In the genomic region with DNA sequence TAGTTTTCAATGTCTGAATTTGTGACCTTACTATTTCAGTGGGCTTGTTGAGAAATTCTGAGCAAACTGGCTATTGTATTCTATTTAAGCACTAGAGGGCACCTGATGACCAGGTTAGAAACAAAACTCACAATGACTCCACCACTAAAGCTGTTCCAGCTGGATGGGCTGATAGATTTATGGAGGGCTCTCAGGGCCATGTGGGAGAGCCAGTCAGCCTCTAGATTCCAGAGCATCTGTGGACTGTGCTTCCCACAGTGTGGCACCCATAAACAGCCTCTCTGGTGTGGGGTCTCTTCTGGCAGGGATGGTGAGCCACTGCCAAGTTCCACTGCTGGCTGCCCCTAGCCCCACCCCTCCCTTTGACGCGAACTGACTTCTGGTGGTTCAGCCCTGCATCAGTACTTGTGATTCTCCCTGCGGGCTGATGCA, we compare ENCODE assay signal across 9 cellular contexts. TPM values are rescaled to one million over a fixed set of nuclear protein-coding genes. Genes with fewer than 3 reads are reported as not detected.
DNase-seq lines count a peak whose midpoint lies in the region; ATAC-seq and TF ChIP-seq lines count a peak whose summit lies in the region.
"Had no signal": no experiment of that assay in that cellular context is flagged by ENCODE, and none has a peak within 500 bp of the region (broad histone marks: within the 10 kb centered on the region; RNA-seq: fewer than 3 reads in every experiment).

No MANE protein-coding gene starts in this region.

- H3K27me3 ChIP-seq in HAP-1 (ENCODE audit: low read depth), result no peaks in the 10 kb centered on the region
- H3K27me3 ChIP-seq in spleen (replicated peaks in 1 of 7), result no peaks in the 10 kb centered on the region

- H3K4me1 ChIP-seq in HAP-1 (peaks cover 20% of the 10 kb centered on the region), spleen (no peaks in the 10 kb centered on the region)

- no peaks in the 10 kb centered on the region for H3K9me3 ChIP-seq in HAP-1
- H3K9me3 ChIP-seq in spleen, result peaks cover 0 to 15% (median 5%) of the 10 kb centered on the region in 8 donors

- 54 to 82% (median 69%) methylated on average over 3 of the region's 3 CpGs for WGBS in spleen, 5 donors

- no peak for ATAC-seq in HG03442 (IDR thresholded peaks at IDR 0.05; ENCODE audit: unreplicated experiment)

- H3K27ac ChIP-seq in 22Rv1, result no peak overlapping the region
- H3K27ac ChIP-seq in spleen, result no peak overlapping the region
- H3K27ac ChIP-seq: skin epidermis had no signal

- DNase-seq in HAP-1 (ENCODE audit: low spot score in 2 of 2), result peak; percentile 59 to 75
- peak; percentile 85 for DNase-seq in NCI-H82 treated with DMSO at 0.1 percent for 48 hours (lab: John Stamatoyannopoulos, UW; ENCODE audit: unreplicated experiment)
- DNase-seq in epidermal melanocyte (ENCODE audit: insufficient read length, low spot score), result peak; percentile 32
- DNase-seq in spleen, result peak; percentile 46
- DNase-seq in medulla oblongata (ENCODE audit: extremely low spot score), result no peak
- DNase-seq in head of caudate nucleus, result no peak

- TF ChIP-seq POLR2A in spleen (IDR thresholded peaks at IDR 0.05), result no peak

- no peaks in the 10 kb centered on the region for H3K36me3 ChIP-seq in HAP-1 (replicated peaks)
- H3K36me3 ChIP-seq in spleen, result no peaks in the 10 kb centered on the region

- intact Hi-C loops in spleen (cut with DNase I; ENCODE audit: low total_unique reads), result no loop called here
- intact Hi-C loops in head of caudate nucleus (cut with DNase I), result no loop called here

- in situ Hi-C loops in HAP-1 (cut with MboI; ENCODE audit: low sequenced_read_pairs), result no loop called here

- no peak overlapping the region for H3K4me3 ChIP-seq in HAP-1
- H3K4me3 ChIP-seq in spleen, result no peak overlapping the region
- H3K4me3 ChIP-seq: skin epidermis had no signal

- peak; percentile 43 for TF ChIP-seq CTCF in 22Rv1 (IDR thresholded peaks at IDR 0.05)
- TF ChIP-seq CTCF in spleen (IDR thresholded peaks at IDR 0.05 in 8 of 11, conservative IDR thresholded peaks at IDR 0.05 in 3 of 11), result no peak

RNA-seq across cellular contexts. Expression of a gene that starts 29.2 kb away (rescaled TPM):
- not detected for total RNA-seq in spleen
- polyA plus RNA-seq in spleen, result under 1 TPM in 1 of 3 donors, not detected in 2; 0.11 TPM

Comparison
In these comparisons a context has a peak if more than half of its experiments do, and no peak if none do; other contexts are left out.
1. DNase-seq: peak in HAP-1 (2 of 2), NCI-H82 treated with DMSO at 0.1 percent for 48 hours (single experiment), epidermal melanocyte (single experiment) and spleen (single experiment); none in medulla oblongata (single experiment) and head of caudate nucleus (0 of 42).